In the genomic region with DNA sequence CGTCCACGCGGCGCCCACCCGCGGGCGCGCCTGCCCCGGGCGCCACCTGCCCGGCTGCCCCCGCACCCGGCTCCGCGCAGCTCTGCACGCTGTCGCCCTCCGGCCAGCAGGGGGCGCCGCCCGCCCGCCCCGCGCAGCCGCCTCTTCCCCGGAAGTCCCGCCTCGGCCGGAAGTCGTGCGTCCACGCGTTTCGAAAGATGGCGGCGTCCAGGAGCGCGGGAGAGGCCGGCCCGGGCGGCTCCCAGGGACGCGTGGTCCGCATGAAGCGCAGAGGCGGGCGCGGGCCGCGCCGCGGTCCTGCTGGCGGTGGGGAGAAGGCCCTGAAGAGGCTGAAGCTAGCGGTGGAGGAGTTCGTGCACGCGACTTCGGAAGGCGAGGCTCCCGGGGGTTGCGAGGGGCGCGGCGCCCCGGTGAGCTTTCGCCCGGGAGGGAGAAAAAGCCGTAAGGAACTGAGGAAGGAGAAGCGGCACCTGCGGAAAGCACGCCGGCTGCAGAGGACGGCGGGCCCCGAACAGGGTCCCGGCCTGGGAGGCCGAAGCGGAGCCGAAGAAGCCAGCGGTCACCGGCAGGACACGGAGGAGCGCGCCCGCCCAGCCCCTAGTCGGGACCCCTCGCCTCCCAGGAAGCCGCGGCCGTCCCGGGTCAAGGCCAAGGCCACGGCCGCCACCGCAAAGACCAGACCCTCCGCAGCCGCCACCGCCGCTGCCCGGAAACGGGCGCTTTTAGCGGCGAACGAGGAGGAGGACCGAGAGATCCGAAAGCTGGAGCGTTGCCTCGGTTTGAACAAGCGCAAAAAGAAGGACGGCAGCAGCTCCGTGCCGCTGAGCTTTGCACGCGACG, we compare ENCODE assay signal across 1 cellular context.
TF ChIP-seq lines count a peak whose summit lies in the region.

A gene with protein sequence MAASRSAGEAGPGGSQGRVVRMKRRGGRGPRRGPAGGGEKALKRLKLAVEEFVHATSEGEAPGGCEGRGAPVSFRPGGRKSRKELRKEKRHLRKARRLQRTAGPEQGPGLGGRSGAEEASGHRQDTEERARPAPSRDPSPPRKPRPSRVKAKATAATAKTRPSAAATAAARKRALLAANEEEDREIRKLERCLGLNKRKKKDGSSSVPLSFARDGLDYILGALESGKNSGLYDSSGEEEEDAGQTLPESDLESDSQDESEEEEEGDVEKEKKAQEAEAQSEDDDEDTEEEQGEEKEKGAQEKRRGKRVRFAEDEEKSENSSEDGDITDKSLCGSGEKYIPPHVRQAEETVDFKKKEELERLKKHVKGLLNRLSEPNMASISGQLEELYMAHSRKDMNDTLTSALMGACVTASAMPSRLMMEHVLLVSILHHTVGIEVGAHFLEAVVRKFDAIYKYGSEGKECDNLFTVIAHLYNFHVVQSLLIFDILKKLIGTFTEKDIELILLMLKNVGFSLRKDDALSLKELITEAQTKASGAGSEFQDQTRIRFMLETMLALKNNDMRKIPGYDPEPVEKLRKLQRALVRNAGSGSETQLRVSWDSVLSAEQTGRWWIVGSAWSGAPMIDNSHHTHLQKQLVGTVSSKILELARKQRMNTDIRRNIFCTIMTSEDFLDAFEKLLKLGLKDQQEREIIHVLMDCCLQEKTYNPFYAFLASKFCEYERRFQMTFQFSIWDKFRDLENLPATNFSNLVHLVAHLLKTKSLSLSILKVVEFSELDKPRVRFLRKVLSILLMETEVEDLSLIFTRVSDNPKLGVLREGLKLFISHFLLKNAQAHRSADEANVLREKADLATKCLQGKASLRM (plus strand): TSS at position 172 of the 840 bp plus-strand sequence. CDS start 26 bp downstream, at position 198.

TF ChIP-seq in HepG2, 621 proteins besides CTCF, POLR2A, EP300 and RAD21 (continued from another document and continues in another):
- TF ChIP-seq, protein P1, sequence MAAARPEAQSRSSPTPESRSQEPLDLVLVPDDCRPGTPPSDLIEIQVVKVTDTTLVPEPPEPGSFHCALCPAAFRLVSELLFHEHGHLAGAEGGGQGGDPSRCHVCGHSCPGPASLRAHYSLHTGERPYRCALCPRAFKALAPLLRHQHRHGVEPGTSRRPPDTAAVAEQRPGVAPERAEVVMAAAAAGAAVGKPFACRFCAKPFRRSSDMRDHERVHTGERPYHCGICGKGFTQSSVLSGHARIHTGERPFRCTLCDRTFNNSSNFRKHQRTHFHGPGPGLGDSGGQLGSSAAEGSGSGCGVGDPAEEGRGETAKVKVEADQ (CRISPR knock-in tag; IDR thresholded peaks at IDR 0.05; ENCODE audit: borderline replicate concordance): peak; percentile 30; the same call in 1 of the 2 replicates
- TF ChIP-seq SP4 (CRISPR knock-in tag; IDR thresholded peaks at IDR 0.05) (no peak; the same call in 1 of the 2 replicates), ZNF775 (CRISPR knock-in tag; IDR thresholded peaks at IDR 0.05; ENCODE audit: borderline replicate concordance) (no peak; the same call in 1 of the 2 replicates), DNMT3B (CRISPR knock-in tag; conservative IDR thresholded peaks at IDR 0.05) (no peak), ZIK1 (CRISPR knock-in tag; IDR thresholded peaks at IDR 0.05; ENCODE audit: borderline replicate concordance, low read depth) (peak; percentile 84), SMARCE1 (IDR thresholded peaks at IDR 0.05; ENCODE audit: borderline replicate concordance) (no peak), MYNN (CRISPR knock-in tag; IDR thresholded peaks at IDR 0.05; ENCODE audit: low read depth) (no peak), NFE2L2 (IDR thresholded peaks at IDR 0.05; ENCODE audit: low read length) (no peak), ZSCAN12 (CRISPR knock-in tag; IDR thresholded peaks at IDR 0.05) (peak; percentile 41; the same call in 1 of the 2 replicates), NCOA5 (CRISPR knock-in tag; IDR thresholded peaks at IDR 0.05) (no peak), TBX2 (CRISPR knock-in tag; IDR thresholded peaks at IDR 0.05; ENCODE audit: borderline replicate concordance) (peak; percentile 23; the same call in 1 of the 2 replicates), SMARCC2 (IDR thresholded peaks at IDR 0.05) (no peak), GABPA (IDR thresholded peaks at IDR 0.05; ENCODE audit: low read depth, low read length) (peak; percentile 95), GABPA (CRISPR knock-in tag; IDR thresholded peaks at IDR 0.05; ENCODE audit: low read depth) (peak; percentile 88), ERF (CRISPR knock-in tag; IDR thresholded peaks at IDR 0.05) (peak; percentile 69), ZNF546 (CRISPR knock-in tag; conservative IDR thresholded peaks at IDR 0.05) (no peak; the same call in 1 of the 2 replicates), MXD4 (CRISPR knock-in tag; IDR thresholded peaks at IDR 0.05) (peak; percentile 96), CHD4 (IDR thresholded peaks at IDR 0.05; ENCODE audit: borderline replicate concordance, low read length) (no peak), NKX3-1 (CRISPR knock-in tag; IDR thresholded peaks at IDR 0.05) (peak; percentile 77; the same call in 1 of the 2 replicates), RBM39 (IDR thresholded peaks at IDR 0.05; ENCODE audit: low read depth, low read length, poor library complexity, severe bottlenecking) (peak; percentile 88), PAWR (CRISPR knock-in tag; IDR thresholded peaks at IDR 0.05; ENCODE audit: borderline replicate concordance) (no peak), MBD4 (IDR thresholded peaks at IDR 0.05; ENCODE audit: borderline replicate concordance, low read length) (no peak), ETV5 (CRISPR knock-in tag; IDR thresholded peaks at IDR 0.05; ENCODE audit: borderline replicate concordance) (peak; percentile 75), ZNF121 (CRISPR knock-in tag; IDR thresholded peaks at IDR 0.05) (no peak), HIVEP1 (CRISPR knock-in tag; IDR thresholded peaks at IDR 0.05) (no peak), PAX8 (CRISPR knock-in tag; IDR thresholded peaks at IDR 0.05; ENCODE audit: borderline replicate concordance) (no peak; the same call in 1 of the 2 replicates), SIX4 (CRISPR knock-in tag; IDR thresholded peaks at IDR 0.05) (no peak)
- TF ChIP-seq, protein P2, sequence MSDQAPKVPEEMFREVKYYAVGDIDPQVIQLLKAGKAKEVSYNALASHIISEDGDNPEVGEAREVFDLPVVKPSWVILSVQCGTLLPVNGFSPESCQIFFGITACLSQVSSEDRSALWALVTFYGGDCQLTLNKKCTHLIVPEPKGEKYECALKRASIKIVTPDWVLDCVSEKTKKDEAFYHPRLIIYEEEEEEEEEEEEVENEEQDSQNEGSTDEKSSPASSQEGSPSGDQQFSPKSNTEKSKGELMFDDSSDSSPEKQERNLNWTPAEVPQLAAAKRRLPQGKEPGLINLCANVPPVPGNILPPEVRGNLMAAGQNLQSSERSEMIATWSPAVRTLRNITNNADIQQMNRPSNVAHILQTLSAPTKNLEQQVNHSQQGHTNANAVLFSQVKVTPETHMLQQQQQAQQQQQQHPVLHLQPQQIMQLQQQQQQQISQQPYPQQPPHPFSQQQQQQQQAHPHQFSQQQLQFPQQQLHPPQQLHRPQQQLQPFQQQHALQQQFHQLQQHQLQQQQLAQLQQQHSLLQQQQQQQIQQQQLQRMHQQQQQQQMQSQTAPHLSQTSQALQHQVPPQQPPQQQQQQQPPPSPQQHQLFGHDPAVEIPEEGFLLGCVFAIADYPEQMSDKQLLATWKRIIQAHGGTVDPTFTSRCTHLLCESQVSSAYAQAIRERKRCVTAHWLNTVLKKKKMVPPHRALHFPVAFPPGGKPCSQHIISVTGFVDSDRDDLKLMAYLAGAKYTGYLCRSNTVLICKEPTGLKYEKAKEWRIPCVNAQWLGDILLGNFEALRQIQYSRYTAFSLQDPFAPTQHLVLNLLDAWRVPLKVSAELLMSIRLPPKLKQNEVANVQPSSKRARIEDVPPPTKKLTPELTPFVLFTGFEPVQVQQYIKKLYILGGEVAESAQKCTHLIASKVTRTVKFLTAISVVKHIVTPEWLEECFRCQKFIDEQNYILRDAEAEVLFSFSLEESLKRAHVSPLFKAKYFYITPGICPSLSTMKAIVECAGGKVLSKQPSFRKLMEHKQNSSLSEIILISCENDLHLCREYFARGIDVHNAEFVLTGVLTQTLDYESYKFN (CRISPR knock-in tag; conservative IDR thresholded peaks at IDR 0.05): peak; percentile 61
- TF ChIP-seq, protein P3, sequence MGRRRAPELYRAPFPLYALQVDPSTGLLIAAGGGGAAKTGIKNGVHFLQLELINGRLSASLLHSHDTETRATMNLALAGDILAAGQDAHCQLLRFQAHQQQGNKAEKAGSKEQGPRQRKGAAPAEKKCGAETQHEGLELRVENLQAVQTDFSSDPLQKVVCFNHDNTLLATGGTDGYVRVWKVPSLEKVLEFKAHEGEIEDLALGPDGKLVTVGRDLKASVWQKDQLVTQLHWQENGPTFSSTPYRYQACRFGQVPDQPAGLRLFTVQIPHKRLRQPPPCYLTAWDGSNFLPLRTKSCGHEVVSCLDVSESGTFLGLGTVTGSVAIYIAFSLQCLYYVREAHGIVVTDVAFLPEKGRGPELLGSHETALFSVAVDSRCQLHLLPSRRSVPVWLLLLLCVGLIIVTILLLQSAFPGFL (CRISPR knock-in tag; IDR thresholded peaks at IDR 0.05): no peak
- TF ChIP-seq, protein P4, sequence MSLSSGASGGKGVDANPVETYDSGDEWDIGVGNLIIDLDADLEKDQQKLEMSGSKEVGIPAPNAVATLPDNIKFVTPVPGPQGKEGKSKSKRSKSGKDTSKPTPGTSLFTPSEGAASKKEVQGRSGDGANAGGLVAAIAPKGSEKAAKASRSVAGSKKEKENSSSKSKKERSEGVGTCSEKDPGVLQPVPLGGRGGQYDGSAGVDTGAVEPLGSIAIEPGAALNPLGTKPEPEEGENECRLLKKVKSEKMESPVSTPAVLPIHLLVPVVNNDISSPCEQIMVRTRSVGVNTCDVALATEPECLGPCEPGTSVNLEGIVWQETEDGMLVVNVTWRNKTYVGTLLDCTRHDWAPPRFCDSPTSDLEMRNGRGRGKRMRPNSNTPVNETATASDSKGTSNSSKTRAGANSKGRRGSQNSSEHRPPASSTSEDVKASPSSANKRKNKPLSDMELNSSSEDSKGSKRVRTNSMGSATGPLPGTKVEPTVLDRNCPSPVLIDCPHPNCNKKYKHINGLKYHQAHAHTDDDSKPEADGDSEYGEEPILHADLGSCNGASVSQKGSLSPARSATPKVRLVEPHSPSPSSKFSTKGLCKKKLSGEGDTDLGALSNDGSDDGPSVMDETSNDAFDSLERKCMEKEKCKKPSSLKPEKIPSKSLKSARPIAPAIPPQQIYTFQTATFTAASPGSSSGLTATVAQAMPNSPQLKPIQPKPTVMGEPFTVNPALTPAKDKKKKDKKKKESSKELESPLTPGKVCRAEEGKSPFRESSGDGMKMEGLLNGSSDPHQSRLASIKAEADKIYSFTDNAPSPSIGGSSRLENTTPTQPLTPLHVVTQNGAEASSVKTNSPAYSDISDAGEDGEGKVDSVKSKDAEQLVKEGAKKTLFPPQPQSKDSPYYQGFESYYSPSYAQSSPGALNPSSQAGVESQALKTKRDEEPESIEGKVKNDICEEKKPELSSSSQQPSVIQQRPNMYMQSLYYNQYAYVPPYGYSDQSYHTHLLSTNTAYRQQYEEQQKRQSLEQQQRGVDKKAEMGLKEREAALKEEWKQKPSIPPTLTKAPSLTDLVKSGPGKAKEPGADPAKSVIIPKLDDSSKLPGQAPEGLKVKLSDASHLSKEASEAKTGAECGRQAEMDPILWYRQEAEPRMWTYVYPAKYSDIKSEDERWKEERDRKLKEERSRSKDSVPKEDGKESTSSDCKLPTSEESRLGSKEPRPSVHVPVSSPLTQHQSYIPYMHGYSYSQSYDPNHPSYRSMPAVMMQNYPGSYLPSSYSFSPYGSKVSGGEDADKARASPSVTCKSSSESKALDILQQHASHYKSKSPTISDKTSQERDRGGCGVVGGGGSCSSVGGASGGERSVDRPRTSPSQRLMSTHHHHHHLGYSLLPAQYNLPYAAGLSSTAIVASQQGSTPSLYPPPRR (CRISPR knock-in tag; IDR thresholded peaks at IDR 0.05; ENCODE audit: borderline replicate concordance): no peak
- TF ChIP-seq, protein P5, sequence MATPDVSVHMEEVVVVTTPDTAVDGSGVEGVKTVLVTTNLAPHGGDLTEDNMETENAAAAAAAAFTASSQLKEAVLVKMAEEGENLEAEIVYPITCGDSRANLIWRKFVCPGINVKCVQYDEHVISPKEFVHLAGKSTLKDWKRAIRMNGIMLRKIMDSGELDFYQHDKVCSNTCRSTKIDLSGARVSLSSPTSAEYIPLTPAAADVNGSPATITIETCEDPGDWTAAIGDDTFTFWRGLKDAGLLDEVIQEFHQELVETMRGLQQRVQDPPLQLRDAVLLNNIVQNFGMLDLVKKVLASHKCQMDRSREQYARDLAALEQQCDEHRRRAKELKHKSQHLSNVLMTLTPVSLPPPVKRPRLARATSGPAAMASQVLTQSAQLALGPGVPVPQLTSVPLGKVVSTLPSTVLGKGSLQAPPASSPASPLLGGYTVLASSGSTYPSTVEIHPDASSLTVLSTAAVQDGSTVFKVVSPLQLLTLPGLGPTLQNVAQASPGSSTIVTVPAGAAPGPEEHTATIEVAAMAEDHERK (CRISPR knock-in tag; IDR thresholded peaks at IDR 0.05; ENCODE audit: low read depth): peak; percentile 57
- TF ChIP-seq, protein P6, sequence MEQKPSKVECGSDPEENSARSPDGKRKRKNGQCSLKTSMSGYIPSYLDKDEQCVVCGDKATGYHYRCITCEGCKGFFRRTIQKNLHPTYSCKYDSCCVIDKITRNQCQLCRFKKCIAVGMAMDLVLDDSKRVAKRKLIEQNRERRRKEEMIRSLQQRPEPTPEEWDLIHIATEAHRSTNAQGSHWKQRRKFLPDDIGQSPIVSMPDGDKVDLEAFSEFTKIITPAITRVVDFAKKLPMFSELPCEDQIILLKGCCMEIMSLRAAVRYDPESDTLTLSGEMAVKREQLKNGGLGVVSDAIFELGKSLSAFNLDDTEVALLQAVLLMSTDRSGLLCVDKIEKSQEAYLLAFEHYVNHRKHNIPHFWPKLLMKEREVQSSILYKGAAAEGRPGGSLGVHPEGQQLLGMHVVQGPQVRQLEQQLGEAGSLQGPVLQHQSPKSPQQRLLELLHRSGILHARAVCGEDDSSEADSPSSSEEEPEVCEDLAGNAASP (CRISPR knock-in tag; IDR thresholded peaks at IDR 0.05; ENCODE audit: borderline replicate concordance): peak; percentile 72; the same call in 1 of the 2 replicates
- TF ChIP-seq, protein P7, sequence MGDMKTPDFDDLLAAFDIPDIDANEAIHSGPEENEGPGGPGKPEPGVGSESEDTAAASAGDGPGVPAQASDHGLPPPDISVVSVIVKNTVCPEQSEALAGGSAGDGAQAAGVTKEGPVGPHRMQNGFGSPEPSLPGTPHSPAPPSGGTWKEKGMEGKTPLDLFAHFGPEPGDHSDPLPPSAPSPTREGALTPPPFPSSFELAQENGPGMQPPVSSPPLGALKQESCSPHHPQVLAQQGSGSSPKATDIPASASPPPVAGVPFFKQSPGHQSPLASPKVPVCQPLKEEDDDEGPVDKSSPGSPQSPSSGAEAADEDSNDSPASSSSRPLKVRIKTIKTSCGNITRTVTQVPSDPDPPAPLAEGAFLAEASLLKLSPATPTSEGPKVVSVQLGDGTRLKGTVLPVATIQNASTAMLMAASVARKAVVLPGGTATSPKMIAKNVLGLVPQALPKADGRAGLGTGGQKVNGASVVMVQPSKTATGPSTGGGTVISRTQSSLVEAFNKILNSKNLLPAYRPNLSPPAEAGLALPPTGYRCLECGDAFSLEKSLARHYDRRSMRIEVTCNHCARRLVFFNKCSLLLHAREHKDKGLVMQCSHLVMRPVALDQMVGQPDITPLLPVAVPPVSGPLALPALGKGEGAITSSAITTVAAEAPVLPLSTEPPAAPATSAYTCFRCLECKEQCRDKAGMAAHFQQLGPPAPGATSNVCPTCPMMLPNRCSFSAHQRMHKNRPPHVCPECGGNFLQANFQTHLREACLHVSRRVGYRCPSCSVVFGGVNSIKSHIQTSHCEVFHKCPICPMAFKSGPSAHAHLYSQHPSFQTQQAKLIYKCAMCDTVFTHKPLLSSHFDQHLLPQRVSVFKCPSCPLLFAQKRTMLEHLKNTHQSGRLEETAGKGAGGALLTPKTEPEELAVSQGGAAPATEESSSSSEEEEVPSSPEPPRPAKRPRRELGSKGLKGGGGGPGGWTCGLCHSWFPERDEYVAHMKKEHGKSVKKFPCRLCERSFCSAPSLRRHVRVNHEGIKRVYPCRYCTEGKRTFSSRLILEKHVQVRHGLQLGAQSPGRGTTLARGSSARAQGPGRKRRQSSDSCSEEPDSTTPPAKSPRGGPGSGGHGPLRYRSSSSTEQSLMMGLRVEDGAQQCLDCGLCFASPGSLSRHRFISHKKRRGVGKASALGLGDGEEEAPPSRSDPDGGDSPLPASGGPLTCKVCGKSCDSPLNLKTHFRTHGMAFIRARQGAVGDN (CRISPR knock-in tag; IDR thresholded peaks at IDR 0.05): peak; percentile 90
